In the genomic region with DNA sequence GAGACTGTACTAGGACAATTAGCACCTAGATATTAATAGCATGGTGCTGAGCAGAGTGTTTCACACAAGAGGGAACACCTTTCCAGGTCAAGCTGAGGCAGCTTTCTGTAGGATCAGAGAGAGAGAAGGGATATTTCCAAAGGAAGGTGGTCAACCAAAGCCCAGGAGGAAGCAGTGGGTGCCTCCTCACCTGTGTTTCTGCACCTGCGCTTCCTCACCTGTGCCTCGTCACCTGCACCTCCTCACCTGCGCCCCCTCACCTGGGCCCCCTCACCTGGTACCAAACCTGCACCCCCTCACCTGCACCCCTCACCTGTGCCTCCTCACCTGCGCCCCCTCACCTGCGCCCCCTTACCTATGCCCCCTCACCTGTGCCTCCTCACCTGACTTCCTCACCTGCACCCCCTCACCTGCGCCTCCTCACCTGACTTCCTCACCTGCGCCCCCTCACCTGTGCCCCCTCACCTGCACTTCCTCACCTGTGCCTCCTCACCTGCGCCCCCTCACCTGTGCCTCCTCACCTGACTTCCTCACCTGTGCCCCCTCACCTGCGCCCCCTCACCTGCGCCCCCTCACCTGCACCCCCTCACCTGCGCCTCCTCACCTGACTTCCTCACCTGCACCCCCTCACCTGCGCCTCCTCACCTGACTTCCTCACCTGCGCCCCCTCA, we compare ENCODE assay signal across 20 cellular contexts.
"Had no signal": no experiment of that assay in that cellular context is flagged by ENCODE, and none has a peak within 500 bp of the region (broad histone marks: within the 10 kb centered on the region; RNA-seq: fewer than 3 reads in every experiment).

No MANE protein-coding gene starts in this region.

- DNase-seq: activated CD4-positive, CD25-positive, alpha-beta regulatory T cell treated with anti-CD3 and anti-CD28 coated beads, Interleukin-2, amount 50 U/mL, for 72 hours; activated CD8-positive, alpha-beta memory T cell treated with anti-CD3 and anti-CD28 coated beads, Interleukin-2, amount 50 U/mL, for 4 hours; activated naive CD4-positive, alpha-beta T cell; activated T-cell treated with anti-CD3 and anti-CD28 coated beads, Interleukin-2, amount 50 U/mL, for 4 hours; amniotic stem cell; cortex of kidney; endodermal cell; foreskin fibroblast; heart right ventricle; left colon; lower lobe of right lung; mesendoderm; mucosa of descending colon; stimulated activated CD4-positive, alpha-beta T cell treated with anti-CD3 and anti-CD28 coated beads, Interleukin-4, amount 100 ng/mL, for 1 hour; substantia nigra; thyroid gland; WERI-Rb-1 had no signal

- H3K27me3 ChIP-seq: heart right ventricle, thyroid gland had no signal

- H3K4me1 ChIP-seq: heart right ventricle, lower lobe of right lung, thyroid gland had no signal

- H3K36me3 Mint-ChIP-seq: activated naive CD8-positive, alpha-beta T cell had no signal

- H3K4me1 Mint-ChIP-seq: endodermal cell had no signal

- H3K9me3 ChIP-seq: heart right ventricle, lower lobe of right lung, mucosa of descending colon, thyroid gland had no signal

- H3K4me3 ChIP-seq: heart right ventricle, lower lobe of right lung, mucosa of descending colon, thyroid gland had no signal

- H3K9me3 Mint-ChIP-seq: activated T-cell treated with anti-CD3 and anti-CD28 coated beads, Interleukin-2, amount 50 U/mL, for 4 hours; activated T-helper 2 cell treated with anti-CD3 and anti-CD28 coated beads, Interferon-gamma antibody, Interleukin-2, Interleukin-4, amounts not matched to agents 10 μg/mL and 5 μg/mL and 100 μg/mL, durations not matched to agents 14 hours and 24 hours and 36 hours; endodermal cell; stimulated activated naive CD8-positive, alpha-beta T cell treated with anti-CD3 and anti-CD28 coated beads, Interleukin-15, Interleukin-2, amounts not matched to agents 100 ng/mL and 50 ng/mL, for 24 hours had no signal

- H3K36me3 ChIP-seq: heart right ventricle, lower lobe of right lung, thyroid gland, WERI-Rb-1 had no signal

- H3K4me3 Mint-ChIP-seq: activated naive CD8-positive, alpha-beta T cell; activated T-cell treated with anti-CD3 and anti-CD28 coated beads, Interleukin-2, amount 50 U/mL, for 4 hours; endodermal cell; stimulated activated naive CD8-positive, alpha-beta T cell treated with anti-CD3 and anti-CD28 coated beads, Interleukin-15, Interleukin-2, amounts not matched to agents 100 ng/mL and 50 ng/mL, for 24 hours had no signal

- ATAC-seq: activated T-cell treated with anti-CD3 and anti-CD28 coated beads, Interleukin-2, amount 50 U/mL, for 4 hours; heart right ventricle; left colon; lower lobe of right lung; mucosa of descending colon had no signal

- H3K27ac ChIP-seq: heart right ventricle, lower lobe of right lung, thyroid gland, WERI-Rb-1 had no signal

- H3K27ac Mint-ChIP-seq: activated naive CD8-positive, alpha-beta T cell; activated T-helper 2 cell treated with anti-CD3 and anti-CD28 coated beads, Interferon-gamma antibody, Interleukin-2, Interleukin-4, amounts not matched to agents 10 μg/mL and 5 μg/mL and 100 μg/mL, durations not matched to agents 14 hours and 24 hours and 36 hours; endodermal cell; stimulated activated naive CD8-positive, alpha-beta T cell treated with anti-CD3 and anti-CD28 coated beads, Interleukin-15, Interleukin-2, amounts not matched to agents 100 ng/mL and 50 ng/mL, for 24 hours had no signal
